In the genomic region with DNA sequence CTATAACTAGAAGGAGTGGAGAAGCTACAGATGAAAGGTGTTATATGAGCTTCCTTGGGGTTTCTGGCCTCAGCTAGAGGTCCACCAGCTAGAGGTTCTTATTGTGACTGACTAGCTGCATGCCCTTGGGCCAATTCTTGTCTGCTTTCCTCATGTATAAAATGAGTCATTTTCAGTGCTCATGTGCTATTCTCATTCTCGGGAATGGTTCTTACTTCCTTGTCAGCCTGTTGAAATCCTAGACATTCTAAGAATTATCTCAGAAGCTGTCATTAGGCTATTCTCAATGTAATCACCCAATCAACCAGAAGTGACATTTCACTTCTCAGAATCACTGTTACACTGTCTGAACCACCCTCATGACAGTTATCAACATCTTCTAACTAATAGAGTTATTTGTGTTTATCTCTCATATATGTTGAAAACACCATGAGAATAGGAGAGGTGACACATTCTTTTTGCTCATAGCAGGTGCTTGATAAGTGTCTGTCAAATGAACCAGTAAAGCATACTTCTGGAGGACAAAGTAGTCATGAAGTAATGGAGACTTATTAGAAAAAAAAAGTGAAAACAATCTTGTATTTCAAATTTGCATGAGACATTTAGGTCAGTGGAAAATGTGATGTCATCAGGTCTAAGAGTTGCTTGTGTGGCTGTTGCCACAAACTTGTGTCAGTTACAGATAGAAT, we compare ENCODE assay signal across 8 cellular contexts.
DNase-seq lines count a peak whose midpoint lies in the region; ATAC-seq, FAIRE-seq and TF ChIP-seq lines count a peak whose summit lies in the region.

No MANE protein-coding gene starts in this region.

- no peak overlapping the region for H2AFZ ChIP-seq in trophoblast cell (ENCODE audit: insufficient read depth, low read length, poor library complexity)

- peak overlapping the region; percentile 41 for H2BK12ac ChIP-seq in trophoblast cell (ENCODE audit: low read length)

- peaks cover 8% of the 10 kb centered on the region for H3K79me1 ChIP-seq in trophoblast cell (ENCODE audit: low read length)

- DNase-seq in NCI-H2171 treated with DMSO at 0.1 percent for 48 hours (lab: John Stamatoyannopoulos, UW) (peak; percentile 35), NCI-H2171 (lab: John Stamatoyannopoulos, UW) (no peak), M059J (ENCODE audit: low read depth) (peak; percentile 98), bronchial epithelial cell (ENCODE audit: low read depth) (peak; percentile 98), trophoblast cell (peak; percentile 95 to 99), RPMI8226 (no peak), coronary artery (ENCODE audit: low spot score) (no peak)

- H4K12ac ChIP-seq in trophoblast cell (ENCODE audit: low read depth, low read length), result no peak overlapping the region

- no peak overlapping the region for H3K18ac ChIP-seq in trophoblast cell (ENCODE audit: low read length)

- no peak for FAIRE-seq in bronchial epithelial cell (lab: Jason Lieb, UNC)

- TF ChIP-seq CTCF in bronchial epithelial cell (IDR thresholded peaks at IDR 0.05; ENCODE audit: insufficient read depth, low read length, severe bottlenecking) (no peak), coronary artery (IDR thresholded peaks at IDR 0.05) (no peak)

- H3K9ac ChIP-seq in trophoblast cell (ENCODE audit: low read length), result no peak overlapping the region

- no peaks in the 10 kb centered on the region for H3K9me3 ChIP-seq in trophoblast cell (ENCODE audit: insufficient read depth, low read depth, low read length)

- no CpG with 5 or more reads among the region's 1 CpG for WGBS in trophoblast cell (ENCODE audit: extremely low coverage, insufficient coverage, insufficient read length)

- no peak overlapping the region for H3K23ac ChIP-seq in trophoblast cell (ENCODE audit: low read length)

- H3K36me3 ChIP-seq in bronchial epithelial cell (ENCODE audit: control insufficient read depth, insufficient read depth, low read length) (no peaks in the 10 kb centered on the region), trophoblast cell (ENCODE audit: control insufficient read depth in 1 of 2, insufficient read depth in 2 of 2, low read length in 2 of 2) (peaks cover 0 to 1% of the 10 kb centered on the region in 2 experiments)

- H3K27me3 ChIP-seq in bronchial epithelial cell (ENCODE audit: control insufficient read depth, insufficient read depth, low read length) (no peaks in the 10 kb centered on the region), trophoblast cell (ENCODE audit: insufficient read depth, low read length) (no peaks in the 10 kb centered on the region)

- H3K4ac ChIP-seq in trophoblast cell (ENCODE audit: low read depth, low read length), result no peak overlapping the region

- H4K8ac ChIP-seq in trophoblast cell (ENCODE audit: low read depth, low read length), result no peak overlapping the region

- no peak overlapping the region for H2BK120ac ChIP-seq in trophoblast cell (ENCODE audit: insufficient read depth, low read length, poor library complexity)

- H3K4me3 ChIP-seq in bronchial epithelial cell (ENCODE audit: low read depth, low read length) (no peak overlapping the region), trophoblast cell (ENCODE audit: low read depth, low read length) (no peak overlapping the region), coronary artery (no peak overlapping the region)

- H4K91ac ChIP-seq in trophoblast cell (ENCODE audit: low read depth, low read length), result no peak overlapping the region

- no peak overlapping the region for H2BK5ac ChIP-seq in trophoblast cell (ENCODE audit: low read depth, low read length, poor library complexity)

- H2AK5ac ChIP-seq in trophoblast cell (ENCODE audit: low read length), result no peak overlapping the region

- no peak overlapping the region for H3K27ac ChIP-seq in trophoblast cell (ENCODE audit: low read depth, low read length)
- no peak overlapping the region for H3K27ac ChIP-seq in coronary artery

- peak; percentile 83 for ATAC-seq in GM21825 (IDR thresholded peaks at IDR 0.05; ENCODE audit: unreplicated experiment)

- H3K14ac ChIP-seq in trophoblast cell (ENCODE audit: low read length), result no peak overlapping the region

- H3K4me2 ChIP-seq in trophoblast cell (ENCODE audit: low read length), result no peak overlapping the region

- H3K4me1 ChIP-seq in trophoblast cell (ENCODE audit: control insufficient read depth in 1 of 2, insufficient read depth in 2 of 2, low read length in 2 of 2), result peaks cover 5 to 10% of the 10 kb centered on the region in 2 experiments

- H3K79me2 ChIP-seq in trophoblast cell (ENCODE audit: control insufficient read depth, insufficient read depth, low read length, poor library complexity), result peaks cover 2% of the 10 kb centered on the region

Comparison
In these comparisons a context has a peak if more than half of its experiments do, and no peak if none do; other contexts are left out.
1. DNase-seq: peak in NCI-H2171 treated with DMSO at 0.1 percent for 48 hours (single experiment), M059J (single experiment), bronchial epithelial cell (single experiment) and trophoblast cell (2 of 2); none in NCI-H2171 (single experiment), RPMI8226 (single experiment) and coronary artery (single experiment).